ENCODE assay signal across 8 cellular contexts in genomic region chr7:94004024-94004945, GRCh38. TPM values are rescaled to one million over a fixed set of nuclear protein-coding genes. Genes with fewer than 3 reads are reported as not detected.
DNase-seq lines count a peak whose midpoint lies in the region; ATAC-seq and TF ChIP-seq lines count a peak whose summit lies in the region.

Gene BET1 (minus strand): TSS chr7:94004355. CDS start chr7:94004216, 139 bp downstream.

- peak within 1 kb of the TSS; percentile 92 for H3K27ac Mint-ChIP-seq in activated CD4-positive, alpha-beta memory T cell treated with anti-CD3 and anti-CD28 coated beads for 36 hours

- DNase-seq in CD1c-positive myeloid dendritic cell (ENCODE audit: extremely low spot score), result peak; percentile 99
- DNase-seq in NCI-H82 treated with DMSO at 0.1 percent for 48 hours (lab: John Stamatoyannopoulos, UW; ENCODE audit: unreplicated experiment), result peak; percentile 82
- peak; percentile 94 for DNase-seq in activated CD4-positive, alpha-beta memory T cell treated with anti-CD3 and anti-CD28 coated beads for 36 hours
- DNase-seq in dorsolateral prefrontal cortex, result peak; percentile 92 to 96 (median 94)
- DNase-seq in stimulated activated CD4-positive, alpha-beta T cell treated with anti-CD3 and anti-CD28 coated beads, Interleukin-4, amount 100 ng/mL, for 24 hours, result peak; percentile 92

- intact Hi-C loops in activated CD4-positive, alpha-beta memory T cell treated with anti-CD3 and anti-CD28 coated beads for 36 hours (cut with micrococcal nuclease), result loop anchor here (1.0 to 5.0 kb wide), 7 partner anchors 18 to 1167 kb away; partner anchors contain the start of genes CDK6, SAMD9 and VPS50
- intact Hi-C loops in dorsolateral prefrontal cortex (cut with DNase I), result loop anchor here in 1 of 2 donors (10.0 kb wide), 1 partner anchor 769 kb away; the partner anchor contains the start of gene VPS50

- ATAC-seq in GM19438 (IDR thresholded peaks at IDR 0.05; ENCODE audit: low read depth, unreplicated experiment) (peak; percentile 94), HG03575 (IDR thresholded peaks at IDR 0.05; ENCODE audit: extremely low read depth, insufficient number of reproducible peaks, low FRiP score, unreplicated experiment) (peak; percentile 83)

- H3K27me3 ChIP-seq in dorsolateral prefrontal cortex (no peaks in the 10 kb centered on the region), liver (ENCODE audit: control insufficient read depth in 4 of 4, insufficient read depth in 4 of 4, low read length in 3 of 4) (peaks cover 0 to 2% (median 0%) of the 10 kb centered on the region in 4 donors)

- no peaks in the 10 kb centered on the region for H3K9me3 ChIP-seq in liver (ENCODE audit: control insufficient read depth in 4 of 4, low read length in 3 of 4)

- peak within 1 kb of the TSS in 51 of 59 donors; percentile 4 to 94 (median 76) for H3K27ac ChIP-seq in dorsolateral prefrontal cortex
- peak within 1 kb of the TSS; percentile 85 to 92 for H3K27ac ChIP-seq in liver (ENCODE audit: low read depth in 1 of 2, low read length in 2 of 2)

- under 1% methylated on average over 47 of the region's 47 CpGs for WGBS in liver

- H3K36me3 ChIP-seq in liver (ENCODE audit: control insufficient read depth in 4 of 4, insufficient read depth in 3 of 4, low read depth in 1 of 4, low read length in 3 of 4), result no peaks in the 10 kb centered on the region

- peaks cover 8% of the 10 kb centered on the region for H3K27me3 Mint-ChIP-seq in activated CD4-positive, alpha-beta memory T cell treated with anti-CD3 and anti-CD28 coated beads for 36 hours

- TF ChIP-seq RAD21 in liver (IDR thresholded peaks at IDR 0.05), result peak in 1 of 2 donors; percentile 49

- H3K9me3 Mint-ChIP-seq in activated CD4-positive, alpha-beta memory T cell treated with anti-CD3 and anti-CD28 coated beads for 36 hours, result no peaks in the 10 kb centered on the region

- H3K9ac ChIP-seq in liver (ENCODE audit: low read depth in 1 of 2, low read length in 2 of 2), result peak within 1 kb of the TSS; percentile 70 to 98

- H3K4me3 Mint-ChIP-seq in activated CD4-positive, alpha-beta memory T cell treated with anti-CD3 and anti-CD28 coated beads for 36 hours, result peak within 1 kb of the TSS; percentile 95

- CTCF ChIA-PET in activated CD4-positive, alpha-beta memory T cell treated with anti-CD3 and anti-CD28 coated beads for 36 hours (lab: Charles Lee), result no interaction called here

- peak within 1 kb of the TSS; percentile 63 to 98 (median 88) for H3K4me3 ChIP-seq in dorsolateral prefrontal cortex
- H3K4me3 ChIP-seq in liver (ENCODE audit: low read depth in 1 of 3, low read length in 3 of 3), result peak within 1 kb of the TSS; percentile 63 to 96 (median 76)

- peaks cover 2 to 19% (median 12%) of the 10 kb centered on the region in 4 donors for H3K4me1 ChIP-seq in liver (ENCODE audit: control insufficient read depth in 4 of 4, insufficient read depth in 4 of 4, low read length in 3 of 4)

- POLR2A ChIA-PET in activated CD4-positive, alpha-beta memory T cell treated with anti-CD3 and anti-CD28 coated beads for 36 hours (lab: Charles Lee), result no interaction called here

- peaks cover 5% of the 10 kb centered on the region for H3K36me3 Mint-ChIP-seq in activated CD4-positive, alpha-beta memory T cell treated with anti-CD3 and anti-CD28 coated beads for 36 hours

- peak in 31 of 56 donors; percentile 17 to 62 (median 34) for TF ChIP-seq CTCF in dorsolateral prefrontal cortex (IDR thresholded peaks at IDR 0.05 in 54 of 56, conservative IDR thresholded peaks at IDR 0.05 in 2 of 56; ENCODE audit: low read depth in 1 of 56, partially characterized antibody in 56 of 56)
- no peak for TF ChIP-seq CTCF in liver (IDR thresholded peaks at IDR 0.05; ENCODE audit: low read depth, low read length, missing input control)

- H3K4me1 Mint-ChIP-seq in activated CD4-positive, alpha-beta memory T cell treated with anti-CD3 and anti-CD28 coated beads for 36 hours (ENCODE audit: low read depth), result peaks cover 37% of the 10 kb centered on the region

TF ChIP-seq in liver, 16 proteins besides CTCF, POLR2A, EP300 and RAD21:
- TF ChIP-seq NR2F2 (IDR thresholded peaks at IDR 0.05), result no peak
- no peak for TF ChIP-seq HNF4G (IDR thresholded peaks at IDR 0.05)
- peak in 1 of 2 donors; percentile 21 for TF ChIP-seq JUND (IDR thresholded peaks at IDR 0.05)
- no peak for TF ChIP-seq FOXA2 (IDR thresholded peaks at IDR 0.05)
- TF ChIP-seq SP1 (IDR thresholded peaks at IDR 0.05), result peak; percentile 44
- TF ChIP-seq RXRA (IDR thresholded peaks at IDR 0.05), result peak in 1 of 2 donors; percentile 44
- TF ChIP-seq YY1 (IDR thresholded peaks at IDR 0.05), result peak; percentile 86
- no peak for TF ChIP-seq EGR1 (IDR thresholded peaks at IDR 0.05; ENCODE audit: low read depth in 2 of 2)
- peak; percentile 51 for TF ChIP-seq ZBTB33 (IDR thresholded peaks at IDR 0.05)
- TF ChIP-seq TAF1 (conservative IDR thresholded peaks at IDR 0.05), result peak; percentile 61
- TF ChIP-seq HNF4A (conservative IDR thresholded peaks at IDR 0.05), result peak in 1 of 2 donors; percentile 42
- peak; percentile 59 for TF ChIP-seq MAX (IDR thresholded peaks at IDR 0.05)
- peak in 1 of 2 donors; percentile 59 for TF ChIP-seq GABPA (IDR thresholded peaks at IDR 0.05 in 1 of 2, conservative IDR thresholded peaks at IDR 0.05 in 1 of 2)
- no peak for TF ChIP-seq REST (IDR thresholded peaks at IDR 0.05)
- TF ChIP-seq ATF3 (IDR thresholded peaks at IDR 0.05), result peak; percentile 36
- TF ChIP-seq FOXA1 (IDR thresholded peaks at IDR 0.05), result no peak
TF ChIP-seq in liver: peak in this region for 10.

RNA-seq across cellular contexts. Expression of gene BET1, which starts in this region (rescaled TPM):
- 10 to 100 TPM; 19.3 to 20.5 TPM for total RNA-seq in activated CD4-positive, alpha-beta memory T cell treated with anti-CD3 and anti-CD28 coated beads for 36 hours
- total RNA-seq in dorsolateral prefrontal cortex (10 to 100 TPM; 12.0 to 27.8 (median 19.9) TPM), liver (10 to 100 TPM; 12.7 to 23.9 TPM)
- polyA plus RNA-seq in liver, result 10 to 100 TPM; 14.2 to 18.1 TPM

Comparison
In these comparisons a context has a peak if more than half of its experiments do, and no peak if none do; other contexts are left out.
1. Peak in every context shown above with its lines: DNase-seq, ATAC-seq, H3K4me3 ChIP-seq and H3K27ac ChIP-seq.